ENCODE assay signal across 24 cellular contexts in the genomic region with DNA sequence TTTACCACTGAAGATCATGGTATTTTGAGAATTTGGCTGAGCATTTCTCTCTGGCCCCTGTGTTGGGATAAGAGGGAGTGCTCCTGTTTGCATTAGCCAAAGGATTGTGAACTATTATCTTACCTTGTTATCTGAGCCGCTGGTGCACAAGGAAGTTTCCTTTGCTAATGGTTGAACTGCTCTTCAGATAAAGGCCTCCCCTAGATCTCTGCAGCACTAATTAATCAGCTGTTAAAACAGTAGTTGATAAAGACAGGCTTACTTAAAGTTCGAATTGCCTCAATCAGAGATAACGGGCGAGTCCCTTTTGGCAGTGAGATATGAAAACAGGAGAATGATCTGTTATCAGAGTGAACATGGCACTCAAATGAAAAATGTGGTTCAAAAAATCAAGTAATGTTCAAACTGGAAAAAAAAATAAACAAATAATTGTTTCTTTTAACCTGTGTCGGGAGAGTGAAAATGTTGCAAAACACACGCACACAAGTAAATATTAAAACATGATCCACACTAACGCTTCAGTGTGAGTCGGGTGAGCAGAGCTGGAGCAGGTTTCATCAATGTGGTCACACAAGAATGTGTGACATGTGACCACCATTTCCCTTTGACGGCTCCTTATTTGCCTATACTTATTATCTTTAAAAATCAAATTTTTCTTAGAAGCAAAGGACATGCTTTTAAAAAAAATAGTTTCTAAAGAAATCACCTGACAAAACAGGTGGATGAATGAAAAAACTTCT.
DNase-seq lines count a peak whose midpoint lies in the region; ATAC-seq and TF ChIP-seq lines count a peak whose summit lies in the region.
"Had no signal": no experiment of that assay in that cellular context is flagged by ENCODE, and none has a peak within 500 bp of the region (broad histone marks: within the 10 kb centered on the region; RNA-seq: fewer than 3 reads in every experiment).

No MANE protein-coding gene starts in this region.

- no peaks in the 10 kb centered on the region for H3K79me2 ChIP-seq in SK-N-SH (ENCODE audit: insufficient read depth)
- no peaks in the 10 kb centered on the region for H3K79me2 ChIP-seq in neural progenitor cell (ENCODE audit: low read depth)

- CTCF ChIA-PET in SK-N-SH (lab: Yijun Ruan, JAX) (interaction anchor here (0.9 to 1.2 kb wide), 3 partner anchors 10 to 463 kb away, joined by 3 to 4 read pairs (median 3); no protein-coding TSS in a partner anchor), RWPE1 (lab: Yijun Ruan, JAX) (no interaction called here)

- H3K4me3 ChIP-seq in SK-N-SH (ENCODE audit: low read depth in 2 of 2, low read length in 1 of 2): no peak overlapping the region
- no peak overlapping the region for H3K4me3 ChIP-seq in neural progenitor cell
- H3K4me3 ChIP-seq: coronary artery, esophagus muscularis mucosa, K562, MG63, ovary had no signal

- H3K36me3 ChIP-seq in SK-N-SH (replicated peaks in 1 of 2; ENCODE audit: control insufficient read depth in 1 of 2, insufficient read depth in 2 of 2, low read length in 1 of 2) (no peaks in the 10 kb centered on the region), neural progenitor cell (no peaks in the 10 kb centered on the region)
- H3K36me3 ChIP-seq: esophagus muscularis mucosa, MG63, ovary had no signal

- no peak for ATAC-seq in GM18861 (IDR thresholded peaks at IDR 0.05; ENCODE audit: unreplicated experiment)
- ATAC-seq: activated CD8-positive, alpha-beta memory T cell treated with anti-CD3 and anti-CD28 coated beads, Interleukin-2, amount 10 ng/mL, durations not matched to agents 7 days and 5 days; K562; natural killer cell treated with Interleukin-12 subunit alpha and Interleukin-12 subunit beta and Interleukin-15 and Interleukin-18, amount 100 ng/mL, for 72 hours had no signal

- no peak for TF ChIP-seq RAD21 in SK-N-SH (IDR thresholded peaks at IDR 0.05; ENCODE audit: low read length)

- peak in 1 of 2 experiments; percentile 59; a peak in 1 of 4 replicates for TF ChIP-seq EP300 in SK-N-SH (IDR thresholded peaks at IDR 0.05; ENCODE audit: borderline replicate concordance in 1 of 2, low read depth in 1 of 2, low read length in 1 of 2)

- DNase-seq in NCI-H2171 treated with DMSO at 0.1 percent for 48 hours (lab: John Stamatoyannopoulos, UW) (peak; percentile 57), NCI-H2171 (lab: John Stamatoyannopoulos, UW) (no peak), NCI-H146 treated with DMSO at 0.1 percent for 48 hours (lab: John Stamatoyannopoulos, UW; ENCODE audit: unreplicated experiment) (peak; percentile 98), SK-N-SH (peak; percentile 16), neural progenitor cell (ENCODE audit: low spot score) (peak; percentile 33), RWPE1 (ENCODE audit: low spot score) (no peak), GM19240 (ENCODE audit: insufficient read length, low spot score) (no peak)
- DNase-seq: activated CD4-positive, alpha-beta T cell treated with anti-CD3 and anti-CD28 coated beads, Interleukin-2, amount 50 U/mL, for 1 hour; activated CD8-positive, alpha-beta memory T cell treated with anti-CD3 and anti-CD28 coated beads, Interleukin-2, amount 10 ng/mL, durations not matched to agents 7 days and 5 days; activated naive CD4-positive, alpha-beta T cell treated with anti-CD3 and anti-CD28 coated beads, Interleukin-2, amount 10 ng/mL, durations not matched to agents 7 days and 5 days; amygdala; EL; GOT3; hippocampal formation; MG63; NCI-H1694; ovary; stimulated activated CD4-positive, alpha-beta T cell treated with anti-CD3 and anti-CD28 coated beads, Interleukin-4, amount 100 ng/mL, for 1 hour; stimulated activated naive CD4-positive, alpha-beta T cell had no signal

- H3K27ac ChIP-seq in SK-N-SH (ENCODE audit: low read depth in 2 of 2, low read length in 1 of 2) (no peak overlapping the region), neural progenitor cell (peak overlapping the region; percentile 40), RWPE1 (no peak overlapping the region)
- H3K27ac ChIP-seq: coronary artery, esophagus muscularis mucosa, ovary had no signal

- no peak overlapping the region for H2AFZ ChIP-seq in SK-N-SH (ENCODE audit: low read depth)
- H2AFZ ChIP-seq in neural progenitor cell (replicated peaks): no peak overlapping the region

- no peaks in the 10 kb centered on the region for H3K36me3 Mint-ChIP-seq in neural progenitor cell
- H3K36me3 Mint-ChIP-seq: activated CD8-positive, alpha-beta memory T cell treated with anti-CD3 and anti-CD28 coated beads, Interleukin-2, amount 10 ng/mL, durations not matched to agents 7 days and 5 days; activated naive CD4-positive, alpha-beta T cell treated with anti-CD3 and anti-CD28 coated beads, Interleukin-2, amount 10 ng/mL, durations not matched to agents 7 days and 5 days; natural killer cell treated with Interleukin-12 subunit alpha and Interleukin-12 subunit beta and Interleukin-15 and Interleukin-18, amount 100 ng/mL, for 72 hours had no signal

- no peaks in the 10 kb centered on the region for H3K9me3 ChIP-seq in SK-N-SH
- H3K9me3 ChIP-seq in neural progenitor cell (ENCODE audit: low read depth): no peaks in the 10 kb centered on the region
- H3K9me3 ChIP-seq: esophagus muscularis mucosa, MG63, ovary had no signal

- WGBS in SK-N-SH (ENCODE audit: low lambda C conversion rate): 62% methylated on average over 9 of the region's 9 CpGs

- H3K9me3 Mint-ChIP-seq in neural progenitor cell: no peaks in the 10 kb centered on the region

- POLR2A ChIA-PET in SK-N-SH (lab: Yijun Ruan, JAX): no interaction called here
- POLR2A ChIA-PET in RWPE1 (lab: Yijun Ruan, JAX; ENCODE audit: low non-redundant PET): no interaction called here

- H4K20me1 ChIP-seq in SK-N-SH (ENCODE audit: insufficient read depth): no peaks in the 10 kb centered on the region
- no peaks in the 10 kb centered on the region for H4K20me1 ChIP-seq in neural progenitor cell (ENCODE audit: low read depth)

- H3K4me1 ChIP-seq in SK-N-SH (ENCODE audit: control insufficient read depth in 1 of 2, insufficient read depth in 2 of 2, low read depth in 1 of 2, low read length in 1 of 2): peaks cover 4 to 6% of the 10 kb centered on the region in 2 experiments; a peak in 3 of 4 replicates
- peaks cover 51% of the 10 kb centered on the region for H3K4me1 ChIP-seq in neural progenitor cell
- H3K4me1 ChIP-seq: esophagus muscularis mucosa had no signal

- H3F3A ChIP-seq in SK-N-SH (replicated peaks; ENCODE audit: insufficient read depth) (no peaks in the 10 kb centered on the region), neural progenitor cell (ENCODE audit: low read depth) (peaks cover 22% of the 10 kb centered on the region)

- H3K9me2 ChIP-seq in SK-N-SH: no peaks in the 10 kb centered on the region

- H3K4me2 ChIP-seq in SK-N-SH (no peak overlapping the region), neural progenitor cell (peak overlapping the region; percentile 45)

- H3K27ac Mint-ChIP-seq in neural progenitor cell: no peak overlapping the region
- H3K27ac Mint-ChIP-seq: activated CD8-positive, alpha-beta memory T cell treated with anti-CD3 and anti-CD28 coated beads, Interleukin-2, amount 10 ng/mL, durations not matched to agents 7 days and 5 days; activated naive CD4-positive, alpha-beta T cell treated with anti-CD3 and anti-CD28 coated beads, Interleukin-2, amount 10 ng/mL, durations not matched to agents 7 days and 5 days; natural killer cell treated with Interleukin-12 subunit alpha and Interleukin-12 subunit beta and Interleukin-15 and Interleukin-18, amount 100 ng/mL, for 72 hours had no signal

- no peaks in the 10 kb centered on the region for H3K27me3 ChIP-seq in SK-N-SH (ENCODE audit: insufficient read depth)
- H3K27me3 ChIP-seq in neural progenitor cell: no peaks in the 10 kb centered on the region
- H3K27me3 ChIP-seq: esophagus muscularis mucosa, MG63, ovary had no signal

- no peaks in the 10 kb centered on the region for H3K27me3 Mint-ChIP-seq in neural progenitor cell (ENCODE audit: insufficient read depth, low read depth)
- H3K27me3 Mint-ChIP-seq: activated CD8-positive, alpha-beta memory T cell treated with anti-CD3 and anti-CD28 coated beads, Interleukin-2, amount 10 ng/mL, durations not matched to agents 7 days and 5 days; activated naive CD4-positive, alpha-beta T cell treated with anti-CD3 and anti-CD28 coated beads, Interleukin-2, amount 10 ng/mL, durations not matched to agents 7 days and 5 days; natural killer cell treated with Interleukin-12 subunit alpha and Interleukin-12 subunit beta and Interleukin-15 and Interleukin-18, amount 100 ng/mL, for 72 hours had no signal

- H3K4me3 Mint-ChIP-seq in neural progenitor cell: no peak overlapping the region
- H3K4me3 Mint-ChIP-seq: activated CD8-positive, alpha-beta memory T cell treated with anti-CD3 and anti-CD28 coated beads, Interleukin-2, amount 10 ng/mL, durations not matched to agents 7 days and 5 days; activated naive CD4-positive, alpha-beta T cell treated with anti-CD3 and anti-CD28 coated beads, Interleukin-2, amount 10 ng/mL, durations not matched to agents 7 days and 5 days; natural killer cell treated with Interleukin-12 subunit alpha and Interleukin-12 subunit beta and Interleukin-15 and Interleukin-18, amount 100 ng/mL, for 72 hours had no signal

- H3K9ac ChIP-seq in SK-N-SH: no peak overlapping the region
- H3K9ac ChIP-seq in neural progenitor cell: no peak overlapping the region

- peaks cover 54% of the 10 kb centered on the region for H3K4me1 Mint-ChIP-seq in neural progenitor cell
- H3K4me1 Mint-ChIP-seq: activated CD8-positive, alpha-beta memory T cell treated with anti-CD3 and anti-CD28 coated beads, Interleukin-2, amount 10 ng/mL, durations not matched to agents 7 days and 5 days; activated naive CD4-positive, alpha-beta T cell treated with anti-CD3 and anti-CD28 coated beads, Interleukin-2, amount 10 ng/mL, durations not matched to agents 7 days and 5 days had no signal

- no peak for TF ChIP-seq CTCF in SK-N-SH (IDR thresholded peaks at IDR 0.05)
- no peak for TF ChIP-seq CTCF in neural progenitor cell (IDR thresholded peaks at IDR 0.05)
- no peak for TF ChIP-seq CTCF in RWPE1 (conservative IDR thresholded peaks at IDR 0.05; ENCODE audit: low read depth)

TF ChIP-seq in SK-N-SH, 30 proteins besides CTCF, POLR2A, EP300 and RAD21 (continues in another document):
- TF ChIP-seq FOSL2 (IDR thresholded peaks at IDR 0.05; ENCODE audit: borderline replicate concordance, low read depth) (no peak), TEAD4 (IDR thresholded peaks at IDR 0.05; ENCODE audit: borderline replicate concordance, insufficient read depth) (no peak), RFX5 (IDR thresholded peaks at IDR 0.05; ENCODE audit: low read length) (no peak), FOXJ3 (CRISPR knock-in tag; IDR thresholded peaks at IDR 0.05) (no peak), ELF1 (IDR thresholded peaks at IDR 0.05) (no peak)
- TF ChIP-seq, protein P1, sequence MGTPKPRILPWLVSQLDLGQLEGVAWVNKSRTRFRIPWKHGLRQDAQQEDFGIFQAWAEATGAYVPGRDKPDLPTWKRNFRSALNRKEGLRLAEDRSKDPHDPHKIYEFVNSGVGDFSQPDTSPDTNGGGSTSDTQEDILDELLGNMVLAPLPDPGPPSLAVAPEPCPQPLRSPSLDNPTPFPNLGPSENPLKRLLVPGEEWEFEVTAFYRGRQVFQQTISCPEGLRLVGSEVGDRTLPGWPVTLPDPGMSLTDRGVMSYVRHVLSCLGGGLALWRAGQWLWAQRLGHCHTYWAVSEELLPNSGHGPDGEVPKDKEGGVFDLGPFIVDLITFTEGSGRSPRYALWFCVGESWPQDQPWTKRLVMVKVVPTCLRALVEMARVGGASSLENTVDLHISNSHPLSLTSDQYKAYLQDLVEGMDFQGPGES (IDR thresholded peaks at IDR 0.05; ENCODE audit: low read depth, low read length): no peak

Comparison
In these comparisons a context has a peak if more than half of its experiments do, and no peak if none do; other contexts are left out.
1. DNase-seq: peak in NCI-H2171 treated with DMSO at 0.1 percent for 48 hours (single experiment), NCI-H146 treated with DMSO at 0.1 percent for 48 hours (single experiment), SK-N-SH (single experiment) and neural progenitor cell (single experiment); none in NCI-H2171 (single experiment), RWPE1 (single experiment) and GM19240 (single experiment).